In genomic region chr19:52942371-52943133, GRCh38 we compare ENCODE assay signal across 8 cellular contexts. TPM values are rescaled to one million over a fixed set of nuclear protein-coding genes. Genes with fewer than 3 reads are reported as not detected.
DNase-seq lines count a peak whose midpoint lies in the region; ATAC-seq and TF ChIP-seq lines count a peak whose summit lies in the region.

No MANE protein-coding gene starts in this region.

- H3F3A ChIP-seq in DOHH2 (ENCODE audit: control insufficient read depth, insufficient read depth) (0 out of 2 replicates have a peak, but pooled peaks cover 4% of the 10 kb centered on the region), SK-N-SH (replicated peaks; ENCODE audit: insufficient read depth) (no peaks in the 10 kb centered on the region)

- no peaks in the 10 kb centered on the region for H3K27me3 ChIP-seq in DOHH2 (ENCODE audit: control insufficient read depth, low read length)
- no peaks in the 10 kb centered on the region for H3K27me3 ChIP-seq in SK-N-SH (ENCODE audit: insufficient read depth)
- H3K27me3 ChIP-seq in cardiac muscle cell: no peaks in the 10 kb centered on the region
- H3K27me3 ChIP-seq in parathyroid adenoma (ENCODE audit: control insufficient read depth, insufficient read depth, low read length): no peaks in the 10 kb centered on the region
- H3K27me3 ChIP-seq in tibial nerve: no peaks in the 10 kb centered on the region

- H3K9me2 ChIP-seq in DOHH2 (replicated peaks; ENCODE audit: control insufficient read depth, low read length) (no peaks in the 10 kb centered on the region), SK-N-SH (no peaks in the 10 kb centered on the region)

- H4K20me1 ChIP-seq in DOHH2 (ENCODE audit: control insufficient read depth, insufficient read depth, low read depth, low read length) (no peaks in the 10 kb centered on the region; the same call in 1 of the 2 replicates), SK-N-SH (ENCODE audit: insufficient read depth) (no peaks in the 10 kb centered on the region)

- CTCF ChIA-PET in SK-N-SH (lab: Yijun Ruan, JAX): no interaction called here

- TF ChIP-seq POLR2A in tibial nerve (IDR thresholded peaks at IDR 0.05): peak; percentile 48 to 61

- H3K36me3 ChIP-seq in DOHH2 (ENCODE audit: control insufficient read depth, low read length) (peaks cover 1% of the 10 kb centered on the region; the same call in 1 of the 2 replicates), KOPT-K1 (ENCODE audit: insufficient read depth, low read length) (no peaks in the 10 kb centered on the region; the same call in 1 of the 2 replicates), SK-N-SH (replicated peaks in 1 of 2; ENCODE audit: control insufficient read depth in 1 of 2, insufficient read depth in 2 of 2, low read length in 1 of 2) (no peaks in the 10 kb centered on the region), cardiac muscle cell (no peaks in the 10 kb centered on the region), parathyroid adenoma (ENCODE audit: control insufficient read depth, insufficient read depth, low read length) (no peaks in the 10 kb centered on the region), tibial nerve (peaks cover 0 to 7% (median 0%) of the 10 kb centered on the region in 3 donors)

- peak overlapping the region; percentile 97 for H3K4me2 ChIP-seq in DOHH2 (ENCODE audit: low read length)
- H3K4me2 ChIP-seq in SK-N-SH: peak overlapping the region; percentile 87
- H3K4me2 ChIP-seq in parathyroid adenoma (ENCODE audit: low read length): peak overlapping the region; percentile 87

- H3K4me3 ChIP-seq in DOHH2 (ENCODE audit: low read length) (peak overlapping the region; percentile 98), SK-N-SH (ENCODE audit: low read depth in 2 of 2, low read length in 1 of 2) (peak overlapping the region; percentile 67 to 82), cardiac muscle cell (peak overlapping the region; percentile 48), parathyroid adenoma (ENCODE audit: low read depth, low read length) (peak overlapping the region; percentile 72), tibial nerve (peak overlapping the region; percentile 50 to 86 (median 74))

- 2% methylated on average over 36 of the region's 43 CpGs for WGBS in SK-N-SH (ENCODE audit: low lambda C conversion rate)
- WGBS in tibial nerve, 2 donors: 0% methylated on average over 37 to 39 of the region's 43 CpGs

- peaks cover 15% of the 10 kb centered on the region for H3K4me1 Mint-ChIP-seq in activated naive CD8-positive, alpha-beta T cell treated with anti-CD3 and anti-CD28 coated beads for 36 hours

- H2AFZ ChIP-seq in SK-N-SH (ENCODE audit: low read depth): peak overlapping the region; percentile 98
- H2AFZ ChIP-seq in parathyroid adenoma: peak overlapping the region; percentile 78

- peak overlapping the region; percentile 98 for H3K4me3 Mint-ChIP-seq in activated naive CD8-positive, alpha-beta T cell treated with anti-CD3 and anti-CD28 coated beads for 36 hours

- no peak for TF ChIP-seq EP300 in SK-N-SH (IDR thresholded peaks at IDR 0.05; ENCODE audit: borderline replicate concordance in 1 of 2, low read depth in 1 of 2, low read length in 1 of 2)
- TF ChIP-seq EP300 in tibial nerve (IDR thresholded peaks at IDR 0.05): peak in 1 of 2 donors; percentile 70

- H3K36me3 Mint-ChIP-seq in activated naive CD8-positive, alpha-beta T cell treated with anti-CD3 and anti-CD28 coated beads for 36 hours: peaks cover 34% of the 10 kb centered on the region

- H3K27ac Mint-ChIP-seq in activated naive CD8-positive, alpha-beta T cell treated with anti-CD3 and anti-CD28 coated beads for 36 hours: peak overlapping the region; percentile 95

- H3K9me3 Mint-ChIP-seq in activated naive CD8-positive, alpha-beta T cell treated with anti-CD3 and anti-CD28 coated beads for 36 hours: peaks cover 26% of the 10 kb centered on the region

- peak overlapping the region; percentile 47 for H3K27ac ChIP-seq in DOHH2 (ENCODE audit: low read depth, low read length)
- H3K27ac ChIP-seq in KOPT-K1 (ENCODE audit: low read depth, low read length, poor library complexity, severe bottlenecking): peak overlapping the region; percentile 79
- peak overlapping the region; percentile 61 to 69 for H3K27ac ChIP-seq in SK-N-SH (ENCODE audit: low read depth in 2 of 2, low read length in 1 of 2)
- peak overlapping the region; percentile 53 for H3K27ac ChIP-seq in cardiac muscle cell
- H3K27ac ChIP-seq in parathyroid adenoma: peak overlapping the region; percentile 21
- H3K27ac ChIP-seq in tibial nerve: peak overlapping the region; percentile 70 to 96 (median 86)

- peak overlapping the region; percentile 78 for H3K9ac ChIP-seq in SK-N-SH
- H3K9ac ChIP-seq in parathyroid adenoma: no peak overlapping the region

- TF ChIP-seq RAD21 in SK-N-SH (IDR thresholded peaks at IDR 0.05; ENCODE audit: low read length): no peak

- DNase-seq in SK-N-SH (peak; percentile 88), cardiac muscle cell (ENCODE audit: low read depth in 1 of 2, low spot score in 1 of 2) (peak; percentile 86 to 90), tibial nerve (ENCODE audit: low spot score in 2 of 2) (peak; percentile 81 to 92)
- peak; percentile 95 for DNase-seq in activated naive CD8-positive, alpha-beta T cell treated with anti-CD3 and anti-CD28 coated beads for 36 hours

- peak; percentile 96 for ATAC-seq in GM21737 (IDR thresholded peaks at IDR 0.05; ENCODE audit: unreplicated experiment)

- POLR2A ChIA-PET in SK-N-SH (lab: Yijun Ruan, JAX): no interaction called here

- H3K4me1 ChIP-seq in DOHH2 (ENCODE audit: control insufficient read depth, low read length) (peaks cover 4% of the 10 kb centered on the region), SK-N-SH (ENCODE audit: control insufficient read depth in 1 of 2, insufficient read depth in 2 of 2, low read depth in 1 of 2, low read length in 1 of 2) (no peaks in the 10 kb centered on the region; a peak in 1 of 4 replicates), cardiac muscle cell (ENCODE audit: low read depth) (peaks cover 3% of the 10 kb centered on the region), parathyroid adenoma (no peaks in the 10 kb centered on the region), tibial nerve (peaks cover 0 to 17% (median 4%) of the 10 kb centered on the region in 4 donors)

- TF ChIP-seq CTCF in DOHH2 (IDR thresholded peaks at IDR 0.05; ENCODE audit: low read depth, low read length, poor library complexity, severe bottlenecking): no peak
- no peak for TF ChIP-seq CTCF in SK-N-SH (IDR thresholded peaks at IDR 0.05)
- no peak for TF ChIP-seq CTCF in cardiac muscle cell (IDR thresholded peaks at IDR 0.05; ENCODE audit: low read depth, low read length)
- no peak for TF ChIP-seq CTCF in parathyroid adenoma (IDR thresholded peaks at IDR 0.05)
- TF ChIP-seq CTCF in tibial nerve (IDR thresholded peaks at IDR 0.05): no peak

- H3K27me3 Mint-ChIP-seq in activated naive CD8-positive, alpha-beta T cell treated with anti-CD3 and anti-CD28 coated beads for 36 hours: no peaks in the 10 kb centered on the region

- H3K9me3 ChIP-seq in DOHH2 (ENCODE audit: control insufficient read depth, insufficient read depth, low read length): no peaks in the 10 kb centered on the region
- peaks cover 14% of the 10 kb centered on the region for H3K9me3 ChIP-seq in KOPT-K1 (ENCODE audit: insufficient read depth, low read length, poor library complexity, severe bottlenecking)
- no peaks in the 10 kb centered on the region for H3K9me3 ChIP-seq in SK-N-SH
- H3K9me3 ChIP-seq in cardiac muscle cell (ENCODE audit: low read depth): no peaks in the 10 kb centered on the region
- H3K9me3 ChIP-seq in parathyroid adenoma (ENCODE audit: control insufficient read depth, low read length): no peaks in the 10 kb centered on the region
- peaks cover 0 to 20% (median 2%) of the 10 kb centered on the region in 4 donors for H3K9me3 ChIP-seq in tibial nerve

- peaks cover 38% of the 10 kb centered on the region for H3K79me2 ChIP-seq in DOHH2 (ENCODE audit: control insufficient read depth, low read length)
- peaks cover 6% of the 10 kb centered on the region; the same call in 1 of the 2 replicates for H3K79me2 ChIP-seq in SK-N-SH (ENCODE audit: insufficient read depth)
- no peaks in the 10 kb centered on the region for H3K79me2 ChIP-seq in parathyroid adenoma

TF ChIP-seq in SK-N-SH, 30 proteins besides CTCF, POLR2A, EP300 and RAD21 (continues in another document):
- TF ChIP-seq JUND (IDR thresholded peaks at IDR 0.05) (no peak), CHD2 (IDR thresholded peaks at IDR 0.05; ENCODE audit: low read length, partially characterized antibody) (no peak), YY1 (IDR thresholded peaks at IDR 0.05; ENCODE audit: low read depth) (no peak), POLR2AphosphoS5 (IDR thresholded peaks at IDR 0.05; ENCODE audit: low read depth, low read length) (peak; percentile 87), RFX5 (IDR thresholded peaks at IDR 0.05; ENCODE audit: low read length) (no peak), MEF2A (IDR thresholded peaks at IDR 0.05; ENCODE audit: borderline replicate concordance, low read depth) (no peak), FOSL2 (IDR thresholded peaks at IDR 0.05; ENCODE audit: borderline replicate concordance, low read depth) (no peak), NFIC (IDR thresholded peaks at IDR 0.05; ENCODE audit: borderline replicate concordance) (no peak), FOXJ3 (CRISPR knock-in tag; IDR thresholded peaks at IDR 0.05) (no peak)

RNA-seq across cellular contexts. Expression of gene ZNF888, which starts 19.3 kb away (rescaled TPM):
- polyA plus RNA-seq in SK-N-SH (2012; rRNA removed) (0.46 and 0.83 TPM in 2 replicates), cardiac muscle cell (1.1 and 2.0 TPM in 2 replicates)
- polyA plus RNA-seq in SK-N-SH (2012; cell fraction: cytosol; rRNA removed): 0.53 and 0.68 TPM in 2 replicates
- 0.77 and 1.9 TPM in 2 replicates for polyA plus RNA-seq in SK-N-SH (2012; cell fraction: nucleus; rRNA removed)
- total RNA-seq in activated naive CD8-positive, alpha-beta T cell treated with anti-CD3 and anti-CD28 coated beads for 36 hours: 1 to 10 TPM; 5.1 to 6.1 TPM
- total RNA-seq in cardiac muscle cell (1.1 and 7.3 TPM in 2 replicates), tibial nerve (1 to 10 TPM; 1.9 to 4.6 (median 2.9) TPM)

RNA-seq across cellular contexts. Expression of gene ZNF816, which starts 20.1 kb away (rescaled TPM):
- polyA plus RNA-seq in SK-N-SH (2012; rRNA removed): 1.8 and 2.5 TPM in 2 replicates
- 2.9 and 3.2 TPM in 2 replicates for polyA plus RNA-seq in SK-N-SH (2012; cell fraction: cytosol; rRNA removed)
- polyA plus RNA-seq in SK-N-SH (2012; cell fraction: nucleus; rRNA removed): 1.7 and 3.1 TPM in 2 replicates
- 10 to 100 TPM; 11.1 to 12.0 TPM for total RNA-seq in activated naive CD8-positive, alpha-beta T cell treated with anti-CD3 and anti-CD28 coated beads for 36 hours
- 11.7 TPM in 2 replicates for total RNA-seq in cardiac muscle cell
- polyA plus RNA-seq in cardiac muscle cell: 7.0 and 8.6 TPM in 2 replicates
- 10 to 100 TPM in 3 of 4 donors, 1 to 10 TPM in 1; 3.7 to 23.0 (median 13.5) TPM for total RNA-seq in tibial nerve

RNA-seq across cellular contexts. Expression of gene ZNF320, which starts 45.1 kb away (rescaled TPM):
- 6.9 and 14.2 TPM in 2 replicates for polyA plus RNA-seq in SK-N-SH (2012; rRNA removed)
- 6.4 and 9.3 TPM in 2 replicates for polyA plus RNA-seq in SK-N-SH (2012; cell fraction: cytosol; rRNA removed)
- polyA plus RNA-seq in SK-N-SH (2012; cell fraction: nucleus; rRNA removed): 24.3 and 30.3 TPM in 2 replicates
- 1 to 10 TPM; 4.9 to 7.1 TPM for total RNA-seq in activated naive CD8-positive, alpha-beta T cell treated with anti-CD3 and anti-CD28 coated beads for 36 hours
- 55.0 and 56.3 TPM in 2 replicates for total RNA-seq in cardiac muscle cell
- 17.8 and 19.7 TPM in 2 replicates for polyA plus RNA-seq in cardiac muscle cell
- total RNA-seq in tibial nerve: 10 to 100 TPM in 3 of 4 donors, 1 to 10 TPM in 1; 1.5 to 32.4 (median 20.1) TPM

Comparison
In these comparisons a context has a peak if more than half of its experiments do, and no peak if none do; other contexts are left out.
1. Peak in every context shown above with its lines: DNase-seq, ATAC-seq, H3K4me3 ChIP-seq and H3K27ac ChIP-seq.
2. H3K27ac ChIP-seq: peak in every context shown above with its lines; median percentile 86 in tibial nerve; 79 in KOPT-K1; 65 in SK-N-SH; 53 in cardiac muscle cell; 47 in DOHH2; 21 in parathyroid adenoma.
3. H3K4me3 ChIP-seq: peak in every context shown above with its lines; median percentile 98 in DOHH2; 74 in SK-N-SH; 74 in tibial nerve; 72 in parathyroid adenoma; 48 in cardiac muscle cell.